Comparison of ENCODE assay signal across 16 cellular contexts in genomic region chr15:50458713-50459112, GRCh38. TPM values are rescaled to one million over a fixed set of nuclear protein-coding genes. Genes with fewer than 3 reads are reported as not detected.
DNase-seq lines count a peak whose midpoint lies in the region; ATAC-seq and TF ChIP-seq lines count a peak whose summit lies in the region.
"Had no signal": no experiment of that assay in that cellular context is flagged by ENCODE, and none has a peak within 500 bp of the region (broad histone marks: within the 10 kb centered on the region; RNA-seq: fewer than 3 reads in every experiment).

No MANE protein-coding gene starts in this region.

- no peaks in the 10 kb centered on the region for H3K36me3 ChIP-seq in breast epithelium

- CTCF ChIA-PET in MCF 10A (lab: Yijun Ruan, JAX), result interaction anchor here (0.7 to 1.6 kb wide), 2 partner anchors 20 to 945 kb away, joined by 4 to 6 read pairs; no protein-coding TSS in a partner anchor

- no TSS peak for BruUV-seq in MCF 10A (replicated peaks; lab: Mats Ljungman, UMichigan)

- peaks cover 92% of the 10 kb centered on the region for H3K36me3 Mint-ChIP-seq in MCF 10A (ENCODE audit: insufficient read depth, unreplicated experiment)
- peaks cover 13% of the 10 kb centered on the region for H3K36me3 Mint-ChIP-seq in IgD-negative memory B cell
- peaks cover 23% of the 10 kb centered on the region for H3K36me3 Mint-ChIP-seq in chondrocyte (ENCODE audit: low read depth)
- peaks cover 56% of the 10 kb centered on the region for H3K36me3 Mint-ChIP-seq in stimulated activated memory B cell treated with anti-CD40 and anti-IgM and Interleukin-4, amounts not matched to agents 10 μg/mL and 1 μg/mL and 100 μg/mL, for 72 hours

- intact Hi-C loops in MCF 10A (cut with micrococcal nuclease) (no loop called here), breast epithelium (cut with DNase I; ENCODE audit: low total_unique reads) (no loop called here)

- H3K4me3 Mint-ChIP-seq in MCF 10A (ENCODE audit: unreplicated experiment), result no peak overlapping the region
- H3K4me3 Mint-ChIP-seq in IgD-negative memory B cell, result peak overlapping the region in 1 of 4 donors; percentile 63
- H3K4me3 Mint-ChIP-seq in chondrocyte (ENCODE audit: unreplicated experiment), result no peak overlapping the region
- H3K4me3 Mint-ChIP-seq in stimulated activated memory B cell treated with anti-CD40 and anti-IgM and Interleukin-4, amounts not matched to agents 10 μg/mL and 1 μg/mL and 100 μg/mL, for 72 hours, result no peak overlapping the region
- H3K4me3 Mint-ChIP-seq: CD8-positive, alpha-beta memory T cell had no signal

- peak overlapping the region; percentile 63 for H3K27ac Mint-ChIP-seq in MCF 10A (ENCODE audit: low read depth, unreplicated experiment)
- peak overlapping the region in 2 of 3 donors; percentile 3 to 6 for H3K27ac Mint-ChIP-seq in IgD-negative memory B cell
- peak overlapping the region; percentile 79 for H3K27ac Mint-ChIP-seq in chondrocyte (ENCODE audit: unreplicated experiment)
- peak overlapping the region; percentile 32 for H3K27ac Mint-ChIP-seq in stimulated activated memory B cell treated with anti-CD40 and anti-IgM and Interleukin-4, amounts not matched to agents 10 μg/mL and 1 μg/mL and 100 μg/mL, for 72 hours

- H3K9me3 Mint-ChIP-seq in MCF 10A (ENCODE audit: unreplicated experiment), result no peaks in the 10 kb centered on the region
- no peaks in the 10 kb centered on the region for H3K9me3 Mint-ChIP-seq in IgD-negative memory B cell
- no peaks in the 10 kb centered on the region for H3K9me3 Mint-ChIP-seq in chondrocyte (ENCODE audit: low read depth)
- H3K9me3 Mint-ChIP-seq in stimulated activated memory B cell treated with anti-CD40 and anti-IgM and Interleukin-4, amounts not matched to agents 10 μg/mL and 1 μg/mL and 100 μg/mL, for 72 hours, result no peaks in the 10 kb centered on the region
- H3K9me3 Mint-ChIP-seq: CD8-positive, alpha-beta memory T cell had no signal

- H3K27me3 ChIP-seq in breast epithelium, result no peaks in the 10 kb centered on the region

- POLR2A ChIA-PET in MCF 10A (lab: Yijun Ruan, JAX), result interaction anchor here (0.6 to 0.7 kb wide), 2 partner anchors 21 to 103 kb away, joined by 3 to 4 read pairs; partner anchors contain the start of gene GABPB1

- no peak for TF ChIP-seq POLR2A in breast epithelium (IDR thresholded peaks at IDR 0.05)

- no peak for TF ChIP-seq CTCF in MCF 10A (IDR thresholded peaks at IDR 0.05; ENCODE audit: unreplicated experiment)
- no peak for TF ChIP-seq CTCF in breast epithelium (IDR thresholded peaks at IDR 0.05)
- no peak for TF ChIP-seq CTCF in chondrocyte (IDR thresholded peaks at IDR 0.05)

- H3K27me3 Mint-ChIP-seq in MCF 10A (ENCODE audit: insufficient read depth, unreplicated experiment), result no peaks in the 10 kb centered on the region
- H3K27me3 Mint-ChIP-seq in IgD-negative memory B cell, result no peaks in the 10 kb centered on the region
- no peaks in the 10 kb centered on the region for H3K27me3 Mint-ChIP-seq in chondrocyte (ENCODE audit: low read depth)
- H3K27me3 Mint-ChIP-seq in stimulated activated memory B cell treated with anti-CD40 and anti-IgM and Interleukin-4, amounts not matched to agents 10 μg/mL and 1 μg/mL and 100 μg/mL, for 72 hours, result no peaks in the 10 kb centered on the region

- no peak overlapping the region for H3K27ac ChIP-seq in breast epithelium

- H3K4me3 ChIP-seq in breast epithelium, result no peak overlapping the region
- H3K4me3 ChIP-seq: HAP-1 had no signal

- no peaks in the 10 kb centered on the region for H3K9me3 ChIP-seq in breast epithelium
- H3K9me3 ChIP-seq: HAP-1 had no signal

- no peaks in the 10 kb centered on the region for H3K4me1 ChIP-seq in breast epithelium
- H3K4me1 ChIP-seq: HAP-1 had no signal

- ATAC-seq in stimulated activated memory B cell treated with anti-CD40 and anti-IgM and Interleukin-4, amounts not matched to agents 10 μg/mL and 1 μg/mL and 100 μg/mL, for 72 hours, result no peak
- ATAC-seq: PC-3 had no signal

- DNase-seq in MCF 10A (ENCODE audit: unreplicated experiment) (no peak), breast epithelium (ENCODE audit: low spot score in 2 of 2) (no peak), chondrocyte (ENCODE audit: low spot score) (no peak), kidney tubule cell (ENCODE audit: low spot score) (no peak), NOMO-1 treated with dmso at 0.1 percent for 144 hours (lab: John Stamatoyannopoulos, UW; ENCODE audit: unreplicated experiment) (no peak), MV-4-11 (lab: John Stamatoyannopoulos, UW) (no peak)
- DNase-seq: AML-193; CD8-positive, alpha-beta memory T cell; GF-D8; NCI-H146; NCI-H2081 treated with DMSO at 0.1 percent for 48 hours; NCI-H526 treated with DMSO at 0.1 percent for 48 hours; PC-3 had no signal

- H3K4me1 Mint-ChIP-seq in MCF 10A (ENCODE audit: insufficient read depth, unreplicated experiment) (no peaks in the 10 kb centered on the region), IgD-negative memory B cell (peaks cover 6 to 18% (median 6%) of the 10 kb centered on the region in 3 donors), chondrocyte (ENCODE audit: low read depth) (peaks cover 16% of the 10 kb centered on the region)
- H3K4me1 Mint-ChIP-seq in stimulated activated memory B cell treated with anti-CD40 and anti-IgM and Interleukin-4, amounts not matched to agents 10 μg/mL and 1 μg/mL and 100 μg/mL, for 72 hours, result peaks cover 47% of the 10 kb centered on the region

RNA-seq across cellular contexts. Expression of gene USP8, which starts 34.5 kb away (rescaled TPM):
- total RNA-seq in MCF 10A (2022) (67.6 and 72.7 TPM in 2 replicates), breast epithelium (10 to 100 TPM; 40.6 to 84.7 (median 47.2) TPM), chondrocyte (43.7 to 53.7 TPM (median 43.7 TPM) in 3 replicates)
- polyA plus RNA-seq in IgD-negative memory B cell, result 60.9 TPM

Comparison
In these comparisons a context has a peak if more than half of its experiments do, and no peak if none do; other contexts are left out.
1. H3K27ac Mint-ChIP-seq: peak in every context shown above with its lines; median percentile 79 in chondrocyte; 63 in MCF 10A; 32 in stimulated activated memory B cell treated with anti-CD40 and anti-IgM and Interleukin-4, amounts not matched to agents 10 μg/mL and 1 μg/mL and 100 μg/mL, for 72 hours; 4 in IgD-negative memory B cell.